ENCODE assay signal across 17 cellular contexts in the genomic region with DNA sequence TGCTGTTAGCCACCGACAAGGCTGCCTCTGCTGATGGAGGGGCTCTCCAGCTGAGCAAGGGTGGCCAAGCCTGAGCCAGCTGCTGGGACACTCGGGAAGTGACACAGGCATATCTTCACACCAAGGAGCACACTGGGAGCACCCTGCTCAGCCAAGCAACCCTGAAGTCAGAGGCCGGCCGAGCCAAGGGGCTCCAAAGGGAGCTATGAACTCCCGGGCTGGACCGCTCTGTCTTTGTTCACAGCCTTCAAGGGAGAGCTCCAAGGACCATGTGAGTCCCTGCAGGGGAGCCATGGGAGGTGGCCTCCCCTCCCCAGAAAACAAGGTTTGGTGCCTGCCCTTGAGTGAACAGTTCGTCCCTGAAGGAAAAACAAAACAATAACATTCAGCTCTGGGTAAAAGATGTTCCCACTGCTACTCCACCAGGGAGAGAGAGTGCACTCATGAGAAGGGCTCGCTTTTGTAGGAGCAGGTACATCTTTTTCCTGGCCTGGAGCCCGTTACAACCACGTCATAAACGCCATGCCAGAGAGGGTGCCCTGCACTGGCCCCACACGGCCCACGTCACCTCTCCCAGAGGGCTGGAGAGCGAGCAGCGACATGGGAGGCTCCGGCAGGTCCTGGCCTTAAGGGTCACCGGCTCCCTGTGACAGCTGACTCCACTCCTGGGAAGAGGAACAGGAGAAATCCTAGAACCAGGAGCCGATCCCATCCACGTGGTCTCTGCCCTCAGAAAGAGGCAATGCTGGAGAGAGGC. TPM values are rescaled to one million over a fixed set of nuclear protein-coding genes. Genes with fewer than 3 reads are reported as not detected.
DNase-seq lines count a peak whose midpoint lies in the region; ATAC-seq and TF ChIP-seq lines count a peak whose summit lies in the region.
"Had no signal": no experiment of that assay in that cellular context is flagged by ENCODE, and none has a peak within 500 bp of the region (broad histone marks: within the 10 kb centered on the region; RNA-seq: fewer than 3 reads in every experiment).

No MANE protein-coding gene starts in this region.

- H3K27me3 ChIP-seq in Panc1 (ENCODE audit: control insufficient read depth, insufficient read depth, low read length) (no peaks in the 10 kb centered on the region), right lobe of liver (no peaks in the 10 kb centered on the region), thyroid gland (no peaks in the 10 kb centered on the region), mesendoderm (ENCODE audit: insufficient read depth, low read length, poor library complexity) (no peaks in the 10 kb centered on the region)
- H3K27me3 ChIP-seq: BLaER1 treated with 17β-estradiol and CSF1 and Interleukin-3, amounts not matched to agents 10 nM and 100 nM had no signal

- H2BK120ac ChIP-seq in mesendoderm (ENCODE audit: low read depth, low read length), result no peak overlapping the region

- no peak overlapping the region for H3K18ac ChIP-seq in mesendoderm (ENCODE audit: low read length)

- H3K4me2 ChIP-seq in mesendoderm (ENCODE audit: low read length), result no peak overlapping the region
- H3K4me2 ChIP-seq: A549; BLaER1 treated with 17β-estradiol and CSF1 and Interleukin-3, amounts not matched to agents 10 nM and 100 nM; KMS-11 had no signal

- intact Hi-C loops in Right ventricle myocardium inferior (cut with DNase I), result no loop called here
- intact Hi-C loops in left cardiac atrium (cut with DNase I), result loop anchor here in 1 of 2 donors (10.0 kb wide), 1 partner anchor 198 kb away; no protein-coding TSS in a partner anchor
- intact Hi-C loops in Panc1 (cut with micrococcal nuclease; ENCODE audit: unreplicated experiment), result no loop called here
- intact Hi-C loops in right lobe of liver (cut with DNase I), result no loop called here
- intact Hi-C loops in thyroid gland (cut with DNase I), result no loop called here

- no peak overlapping the region for H2AK5ac ChIP-seq in mesendoderm (ENCODE audit: low read length)

- ATAC-seq in Right ventricle myocardium inferior (peak; percentile 30), left cardiac atrium (no peak), Panc1 (peak; percentile 42; the same call in 1 of the 2 replicates), right lobe of liver (peak; percentile 4 to 14 (median 11)), GM19324 (IDR thresholded peaks at IDR 0.05; ENCODE audit: low FRiP score, unreplicated experiment) (no peak)

- H3K79me1 ChIP-seq in mesendoderm (ENCODE audit: low read length), result no peaks in the 10 kb centered on the region

- peak overlapping the region; percentile 64 for H3K27ac ChIP-seq in Panc1 (ENCODE audit: low read length)
- H3K27ac ChIP-seq in right lobe of liver, result peak overlapping the region; percentile 19 to 56 (median 40)
- peak overlapping the region in 2 of 3 donors; percentile 55 to 63 for H3K27ac ChIP-seq in thyroid gland
- no peak overlapping the region for H3K27ac ChIP-seq in mesendoderm (ENCODE audit: low read depth, low read length)
- H3K27ac ChIP-seq: A549; BLaER1 treated with 17β-estradiol and CSF1 and Interleukin-3, amounts not matched to agents 10 nM and 100 nM; KMS-11 had no signal

- no peak overlapping the region for H2BK15ac ChIP-seq in mesendoderm (replicated peaks; ENCODE audit: low read depth)

- H3K79me2 ChIP-seq in mesendoderm (ENCODE audit: control insufficient read depth, insufficient read depth, low read length), result no peaks in the 10 kb centered on the region

- no peaks in the 10 kb centered on the region for H3K36me3 ChIP-seq in Panc1 (ENCODE audit: control insufficient read depth, insufficient read depth, low read length)
- no peaks in the 10 kb centered on the region for H3K36me3 ChIP-seq in right lobe of liver
- H3K36me3 ChIP-seq in thyroid gland, result no peaks in the 10 kb centered on the region
- no peaks in the 10 kb centered on the region for H3K36me3 ChIP-seq in mesendoderm (ENCODE audit: control insufficient read depth, insufficient read depth, low read length)
- H3K36me3 ChIP-seq: BLaER1 treated with 17β-estradiol and CSF1 and Interleukin-3, amounts not matched to agents 10 nM and 100 nM had no signal

- no peak overlapping the region for H3K4me3 ChIP-seq in Panc1 (ENCODE audit: low read depth in 2 of 2, low read length in 2 of 2)
- no peak overlapping the region for H3K4me3 ChIP-seq in right lobe of liver
- H3K4me3 ChIP-seq in thyroid gland (replicated peaks in 1 of 3), result no peak overlapping the region
- no peak overlapping the region for H3K4me3 ChIP-seq in mesendoderm (ENCODE audit: low read length)
- H3K4me3 ChIP-seq: A549; BLaER1 treated with 17β-estradiol and CSF1 and Interleukin-3, amounts not matched to agents 10 nM and 100 nM had no signal

- TF ChIP-seq POLR2A in right lobe of liver (IDR thresholded peaks at IDR 0.05) (no peak), thyroid gland (IDR thresholded peaks at IDR 0.05) (peak in 1 of 2 donors; percentile 1)

- WGBS in right lobe of liver (ENCODE audit: insufficient coverage, low coverage, low lambda C conversion rate, missing lambda C conversion rate), result 88% methylated on average over 3 of the region's 19 CpGs
- WGBS in thyroid gland, 2 donors, result 39 to 56% methylated on average over 16 to 17 of the region's 19 CpGs
- no CpG with 5 or more reads among the region's 19 CpGs for WGBS in mesendoderm (ENCODE audit: extremely low coverage, insufficient coverage, low lambda C conversion rate)

- in situ Hi-C loops in Panc1 (cut with HindIII; ENCODE audit: low pct_unique_long_range_greater_than_20kb, low sequenced_read_pairs), result no loop called here

- POLR2A ChIA-PET in Panc1 (lab: Charles Lee), result interaction anchor here (0.9 kb wide), 1 partner anchor 70 kb away, joined by 3 read pairs; no protein-coding TSS in a partner anchor

- no peak overlapping the region for H3K4ac ChIP-seq in mesendoderm (ENCODE audit: low read depth, low read length)

- TF ChIP-seq CTCF in Panc1 (IDR thresholded peaks at IDR 0.05), result no peak
- TF ChIP-seq CTCF in right lobe of liver (IDR thresholded peaks at IDR 0.05), result no peak
- TF ChIP-seq CTCF in thyroid gland (IDR thresholded peaks at IDR 0.05), result no peak

- peaks cover 17% of the 10 kb centered on the region for H3K4me1 ChIP-seq in Panc1 (ENCODE audit: control insufficient read depth, insufficient read depth, low read length)
- H3K4me1 ChIP-seq in right lobe of liver, result peaks cover 0 to 22% (median 5%) of the 10 kb centered on the region in 4 donors
- H3K4me1 ChIP-seq in thyroid gland, result peaks cover 5 to 10% of the 10 kb centered on the region in 2 donors
- no peaks in the 10 kb centered on the region for H3K4me1 ChIP-seq in mesendoderm (ENCODE audit: control insufficient read depth, low read depth, low read length)
- H3K4me1 ChIP-seq: A549; BLaER1 treated with 17β-estradiol and CSF1 and Interleukin-3, amounts not matched to agents 10 nM and 100 nM had no signal

- no peak overlapping the region for H2BK5ac ChIP-seq in mesendoderm (ENCODE audit: low read length)

- BruUV-seq in Panc1 (replicated peaks; lab: Mats Ljungman, UMichigan), result no TSS peak

- H4K5ac ChIP-seq in mesendoderm (ENCODE audit: low read length), result no peak overlapping the region

- no peak for DNase-seq in Right ventricle myocardium inferior (ENCODE audit: missing footprints)
- no peak for DNase-seq in left cardiac atrium
- DNase-seq in Panc1 (ENCODE audit: low read depth, low spot score), result no peak
- no peak for DNase-seq in right lobe of liver
- peak; percentile 80 to 88 for DNase-seq in thyroid gland
- DNase-seq in mesendoderm, result no peak
- DNase-seq: CD8-positive, alpha-beta memory T cell; NCI-H1048; NCI-H146; NCI-H2081; NCI-H226; NCI-H526; RPMI8226 had no signal

- H3K9me3 ChIP-seq in Panc1 (ENCODE audit: control insufficient read depth, insufficient read depth, low read depth, low read length) (no peaks in the 10 kb centered on the region), right lobe of liver (no peaks in the 10 kb centered on the region), thyroid gland (no peaks in the 10 kb centered on the region)
- H3K9me3 ChIP-seq: A549; BLaER1 treated with 17β-estradiol and CSF1 and Interleukin-3, amounts not matched to agents 10 nM and 100 nM had no signal

- no peak overlapping the region for H3K23ac ChIP-seq in mesendoderm (ENCODE audit: low read length)

- CTCF ChIA-PET in Panc1 (lab: Charles Lee), result interaction anchor here (0.7 to 1.3 kb wide), 2 partner anchors 13 to 76 kb away, joined by 3 read pairs; no protein-coding TSS in a partner anchor

- H3K9ac ChIP-seq in mesendoderm (ENCODE audit: low read length), result no peak overlapping the region
- H3K9ac ChIP-seq: BLaER1 treated with 17β-estradiol and CSF1 and Interleukin-3, amounts not matched to agents 10 nM and 100 nM; KMS-11 had no signal

- no peak overlapping the region for H3K56ac ChIP-seq in mesendoderm (ENCODE audit: low read length)

- no peak overlapping the region for H4K8ac ChIP-seq in mesendoderm (ENCODE audit: low read depth, low read length)

RNA-seq across cellular contexts. Expression of gene SLC25A33, which starts 56.3 kb away (rescaled TPM):
- total RNA-seq in Right ventricle myocardium inferior (5.7 TPM), left cardiac atrium (1 to 10 TPM; 7.2 to 8.8 TPM), Panc1 (2021; ENCODE audit: unreplicated experiment) (13.4 TPM), right lobe of liver (10 to 100 TPM in 3 of 6 experiments, 1 to 10 TPM in 3; 3.5 to 26.5 (median 8.2) TPM), thyroid gland (10 to 100 TPM; 10.6 to 16.6 (median 14.7) TPM)
- 6.7 TPM for polyA plus RNA-seq in Panc1 (2012; ENCODE audit: insufficient read length)
- 13.1 TPM for polyA plus RNA-seq in mesendoderm (2013, experiment 1 of 2)
- 13.0 TPM for polyA plus RNA-seq in mesendoderm (2013, experiment 2 of 2)

Comparison
In these comparisons a context has a peak if more than half of its experiments do, and no peak if none do; other contexts are left out.
1. ATAC-seq: peak in Right ventricle myocardium inferior (single experiment), Panc1 (single experiment) and right lobe of liver (4 of 4); none in left cardiac atrium (0 of 2) and GM19324 (single experiment).
2. DNase-seq: peak in thyroid gland (2 of 2); none in Right ventricle myocardium inferior (single experiment), left cardiac atrium (single experiment), Panc1 (single experiment), right lobe of liver (0 of 3) and mesendoderm (single experiment).